ENCODE assay signal across 23 cellular contexts in the genomic region with DNA sequence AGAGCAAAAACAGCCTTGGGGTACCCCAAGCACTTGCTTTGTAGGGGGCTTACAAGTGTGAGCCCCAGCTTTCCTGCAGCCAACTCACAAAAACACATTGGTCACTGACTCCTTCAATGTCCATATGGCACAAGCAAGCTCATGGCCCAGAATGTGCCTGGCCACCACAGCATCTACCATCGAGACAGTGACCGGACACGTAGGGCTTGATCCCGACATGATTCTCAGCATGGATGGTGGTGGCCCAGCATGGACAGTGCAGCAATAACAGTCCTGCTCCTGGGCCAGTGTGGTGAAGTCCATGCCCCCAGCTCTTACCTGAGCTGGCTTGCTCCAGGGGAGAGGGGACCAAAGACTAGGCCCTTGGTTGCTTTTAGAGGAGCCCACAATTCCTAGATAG.
"Had no signal": no experiment of that assay in that cellular context is flagged by ENCODE, and none has a peak within 500 bp of the region (broad histone marks: within the 10 kb centered on the region; RNA-seq: fewer than 3 reads in every experiment).

No MANE protein-coding gene starts in this region.

- H3K4me3 Mint-ChIP-seq: central memory CD8-positive, alpha-beta T cell; dendritic cell treated with granulocyte-macrophage colony-stimulating factor and Interleukin-4, amounts not matched to agents 40 ng/mL and 50 ng/mL, for 4 days; nephron; stimulated activated memory B cell treated with anti-CD40 and anti-IgM and Interleukin-4, amounts not matched to agents 10 μg/mL and 1 μg/mL and 100 μg/mL, for 72 hours; stimulated activated naive CD8-positive, alpha-beta T cell treated with anti-CD3 and anti-CD28 coated beads, Interleukin-15, Interleukin-2, amounts not matched to agents 100 ng/mL and 50 ng/mL, for 24 hours had no signal

- H3K27me3 Mint-ChIP-seq: central memory CD8-positive, alpha-beta T cell; dendritic cell treated with granulocyte-macrophage colony-stimulating factor and Interleukin-4, amounts not matched to agents 40 ng/mL and 50 ng/mL, for 4 days; naive B cell; stimulated activated memory B cell treated with anti-CD40 and anti-IgM and Interleukin-4, amounts not matched to agents 10 μg/mL and 1 μg/mL and 100 μg/mL, for 72 hours; stimulated activated naive CD8-positive, alpha-beta T cell treated with anti-CD3 and anti-CD28 coated beads, Interleukin-15, Interleukin-2, amounts not matched to agents 100 ng/mL and 50 ng/mL, for 24 hours had no signal

- H3K27ac ChIP-seq: foreskin keratinocyte, heart right ventricle, left ventricle myocardium inferior, lower lobe of right lung, parathyroid adenoma, prostate gland, right lobe of liver, tibial artery, upper lobe of right lung had no signal

- H3K9me3 ChIP-seq: heart right ventricle, left ventricle myocardium inferior, lower lobe of right lung, prostate gland, right lobe of liver, tibial artery, upper lobe of right lung had no signal

- ATAC-seq: foreskin keratinocyte; heart right ventricle; lower lobe of right lung; right lobe of liver; stimulated activated memory B cell treated with anti-CD40 and anti-IgM and Interleukin-4, amounts not matched to agents 10 μg/mL and 1 μg/mL and 100 μg/mL, for 72 hours; upper lobe of right lung had no signal

- H3K4me3 ChIP-seq: heart right ventricle, left ventricle myocardium inferior, lower lobe of right lung, prostate gland, right lobe of liver, tibial artery, upper lobe of right lung had no signal

- DNase-seq: erythroblast; foreskin keratinocyte; heart right ventricle; islet precursor cell; left ventricle myocardium inferior; lower lobe of right lung; mesenchymal stem cell; midbrain; naive B cell; occipital lobe; retina; right lobe of liver; stimulated activated CD4-positive, alpha-beta T cell treated with anti-CD3 and anti-CD28 coated beads, Interleukin-4, amount 100 ng/mL, for 1 hour; stimulated activated CD8-positive, alpha-beta memory T cell treated with anti-CD3 and anti-CD28 coated beads, Interleukin-4, amount 100 ng/mL, for 48 hours; tibial artery; upper lobe of right lung had no signal

- H3K9me3 Mint-ChIP-seq: central memory CD8-positive, alpha-beta T cell; dendritic cell treated with granulocyte-macrophage colony-stimulating factor and Interleukin-4, amounts not matched to agents 40 ng/mL and 50 ng/mL, for 4 days; naive B cell; nephron; stimulated activated memory B cell treated with anti-CD40 and anti-IgM and Interleukin-4, amounts not matched to agents 10 μg/mL and 1 μg/mL and 100 μg/mL, for 72 hours; stimulated activated naive CD8-positive, alpha-beta T cell treated with anti-CD3 and anti-CD28 coated beads, Interleukin-15, Interleukin-2, amounts not matched to agents 100 ng/mL and 50 ng/mL, for 24 hours had no signal

- H3K4me1 ChIP-seq: foreskin keratinocyte, parathyroid adenoma had no signal

- H3K27ac Mint-ChIP-seq: dendritic cell treated with granulocyte-macrophage colony-stimulating factor and Interleukin-4, amounts not matched to agents 40 ng/mL and 50 ng/mL, for 4 days; naive B cell; nephron; stimulated activated memory B cell treated with anti-CD40 and anti-IgM and Interleukin-4, amounts not matched to agents 10 μg/mL and 1 μg/mL and 100 μg/mL, for 72 hours; stimulated activated naive CD8-positive, alpha-beta T cell treated with anti-CD3 and anti-CD28 coated beads, Interleukin-15, Interleukin-2, amounts not matched to agents 100 ng/mL and 50 ng/mL, for 24 hours had no signal

- H3K27me3 ChIP-seq: foreskin keratinocyte, heart right ventricle, right lobe of liver, tibial artery, upper lobe of right lung had no signal
